28 cellular contexts compared by ENCODE assay signal in the genomic region with DNA sequence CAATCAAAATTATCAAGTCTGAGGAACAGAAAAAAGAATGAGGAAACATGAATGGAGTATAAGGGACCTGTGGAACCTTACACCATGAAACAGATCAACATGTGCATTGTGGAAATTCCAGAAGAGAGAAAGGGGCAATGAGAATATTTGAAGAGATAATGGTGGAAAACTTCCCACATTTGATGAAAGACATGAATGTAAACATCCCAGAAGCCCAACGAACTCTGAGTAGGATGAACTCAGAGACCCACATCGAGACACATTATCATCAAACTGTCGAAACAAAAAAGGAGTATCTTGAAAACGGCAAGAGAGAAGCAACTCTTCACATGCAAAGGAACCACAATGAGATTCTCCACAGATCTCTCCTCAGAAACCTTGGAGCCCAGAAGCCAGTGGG.
"Had no signal": no experiment of that assay in that cellular context is flagged by ENCODE, and none has a peak within 500 bp of the region (broad histone marks: within the 10 kb centered on the region; RNA-seq: fewer than 3 reads in every experiment).

No MANE protein-coding gene starts in this region.

- H3K36me3 Mint-ChIP-seq: stimulated activated effector memory CD8-positive, alpha-beta T cell treated with anti-CD3 and anti-CD28 coated beads, Interleukin-12 subunit alpha, Interleukin-12 subunit beta, amount 100 ng/mL, for 72 hours had no signal

- H3K4me1 ChIP-seq: stomach, testis, thyroid gland, tibial artery, tibial nerve, transverse colon, upper lobe of left lung, upper lobe of right lung, uterus, vagina had no signal

- H3K4me3 ChIP-seq: stomach, suprapubic skin, testis, thoracic aorta, thyroid gland, tibial artery, tibial nerve, transverse colon, upper lobe of left lung, upper lobe of right lung, uterus, vagina had no signal

- H3K36me3 ChIP-seq: stomach, suprapubic skin, thoracic aorta, thyroid gland, tibial artery, tibial nerve, transverse colon, upper lobe of left lung, upper lobe of right lung, uterus, vagina had no signal

- H3K4me3 Mint-ChIP-seq: stimulated activated effector memory CD8-positive, alpha-beta T cell treated with anti-CD3 and anti-CD28 coated beads, Interleukin-12 subunit alpha, Interleukin-12 subunit beta, amount 100 ng/mL, for 72 hours; stimulated activated memory B cell treated with anti-CD40 and anti-IgM and Interleukin-4, amounts not matched to agents 10 μg/mL and 1 μg/mL and 100 μg/mL, for 72 hours; stimulated activated naive B cell treated with anti-CD40 and anti-IgM and Interleukin-4, amounts not matched to agents 10 μg/mL and 1 μg/mL and 100 μg/mL, for 72 hours; stimulated activated naive CD8-positive, alpha-beta T cell treated with anti-CD3 and anti-CD28 coated beads, Interleukin-15, amount 100 ng/mL, for 72 hours; stimulated activated naive CD8-positive, alpha-beta T cell treated with anti-CD3 and anti-CD28 coated beads, Interleukin-15, Interleukin-2, amounts not matched to agents 100 ng/mL and 50 ng/mL, for 24 hours; type B pancreatic cell had no signal

- DNase-seq: stimulated activated CD4-positive, alpha-beta T cell treated with anti-CD3 and anti-CD28 coated beads, Interleukin-2, amount 100 ng/mL, for 48 hours; stimulated activated CD4-positive, alpha-beta T cell treated with anti-CD3 and anti-CD28 coated beads, Interleukin-4, amount 100 ng/mL, for 1 hour; stimulated activated CD4-positive, alpha-beta T cell treated with anti-CD3 and anti-CD28 coated beads, Interleukin-4, amount 100 ng/mL, for 24 hours; stimulated activated CD4-positive, alpha-beta T cell treated with anti-CD3 and anti-CD28 coated beads, Interleukin-4, amount 100 ng/mL, for 4 hours; stimulated activated CD8-positive, alpha-beta memory T cell treated with anti-CD3 and anti-CD28 coated beads, Interleukin-4, amount 100 ng/mL, for 48 hours; stimulated activated naive B cell treated with anti-CD40 and anti-IgM and Interleukin-4, amounts not matched to agents 10 μg/mL and 1 μg/mL and 100 μg/mL, for 72 hours; stimulated activated naive CD4-positive, alpha-beta T cell; stimulated activated naive CD4-positive, alpha-beta T cell treated with Interleukin-2 at 50 U/mL for 16 hours; stimulated activated naive CD8-positive, alpha-beta T cell treated with anti-CD3 and anti-CD28 coated beads, Interleukin-15, amount 100 ng/mL, for 72 hours; stimulated activated naive CD8-positive, alpha-beta T cell treated with anti-CD3 and anti-CD28 coated beads, Interleukin-15, Interleukin-2, amounts not matched to agents 100 U/mL and 50 U/mL, for 24 hours; stomach; substantia nigra; testis; thyroid gland; tibial artery; transverse colon; trophoblast cell; upper lobe of left lung; upper lobe of right lung; uterus had no signal

- H3K27ac Mint-ChIP-seq: stimulated activated effector memory CD8-positive, alpha-beta T cell treated with anti-CD3 and anti-CD28 coated beads, Interleukin-12 subunit alpha, Interleukin-12 subunit beta, amount 100 ng/mL, for 72 hours; stimulated activated memory B cell treated with anti-CD40 and anti-IgM and Interleukin-4, amounts not matched to agents 10 μg/mL and 1 μg/mL and 100 μg/mL, for 72 hours; stimulated activated naive B cell treated with anti-CD40 and anti-IgM and Interleukin-4, amounts not matched to agents 10 μg/mL and 1 μg/mL and 100 μg/mL, for 72 hours; stimulated activated naive CD8-positive, alpha-beta T cell treated with anti-CD3 and anti-CD28 coated beads, Interleukin-15, amount 100 ng/mL, for 72 hours; stimulated activated naive CD8-positive, alpha-beta T cell treated with anti-CD3 and anti-CD28 coated beads, Interleukin-15, Interleukin-2, amounts not matched to agents 100 ng/mL and 50 ng/mL, for 24 hours; type B pancreatic cell had no signal

- H3K4me1 Mint-ChIP-seq: stimulated activated effector memory CD8-positive, alpha-beta T cell treated with anti-CD3 and anti-CD28 coated beads, Interleukin-12 subunit alpha, Interleukin-12 subunit beta, amount 100 ng/mL, for 72 hours; stimulated activated memory B cell treated with anti-CD40 and anti-IgM and Interleukin-4, amounts not matched to agents 10 μg/mL and 1 μg/mL and 100 μg/mL, for 72 hours; stimulated activated naive CD8-positive, alpha-beta T cell treated with anti-CD3 and anti-CD28 coated beads, Interleukin-15, amount 100 ng/mL, for 72 hours had no signal

- H3K27me3 Mint-ChIP-seq: stimulated activated memory B cell treated with anti-CD40 and anti-IgM and Interleukin-4, amounts not matched to agents 10 μg/mL and 1 μg/mL and 100 μg/mL, for 72 hours; stimulated activated naive B cell treated with anti-CD40 and anti-IgM and Interleukin-4, amounts not matched to agents 10 μg/mL and 1 μg/mL and 100 μg/mL, for 72 hours; stimulated activated naive CD8-positive, alpha-beta T cell treated with anti-CD3 and anti-CD28 coated beads, Interleukin-15, amount 100 ng/mL, for 72 hours; stimulated activated naive CD8-positive, alpha-beta T cell treated with anti-CD3 and anti-CD28 coated beads, Interleukin-15, Interleukin-2, amounts not matched to agents 100 ng/mL and 50 ng/mL, for 24 hours; type B pancreatic cell had no signal

- H3K27ac ChIP-seq: stomach, suprapubic skin, testis, thoracic aorta, thyroid gland, tibial artery, tibial nerve, transverse colon, upper lobe of left lung, upper lobe of right lung, uterus, vagina had no signal

- H3K9me3 ChIP-seq: stomach, suprapubic skin, testis, thoracic aorta, thyroid gland, tibial artery, tibial nerve, transverse colon, upper lobe of left lung, upper lobe of right lung, uterus, vagina had no signal

- ATAC-seq: stimulated activated effector memory CD8-positive, alpha-beta T cell treated with anti-CD3 and anti-CD28 coated beads, Interleukin-12 subunit alpha, Interleukin-12 subunit beta, amount 100 ng/mL, for 72 hours; stimulated activated memory B cell treated with anti-CD40 and anti-IgM and Interleukin-4, amounts not matched to agents 10 μg/mL and 1 μg/mL and 100 μg/mL, for 72 hours; stimulated activated naive B cell treated with anti-CD40 and anti-IgM and Interleukin-4, amounts not matched to agents 10 μg/mL and 1 μg/mL and 100 μg/mL, for 72 hours; stimulated activated naive CD8-positive, alpha-beta T cell treated with anti-CD3 and anti-CD28 coated beads, Interleukin-15, amount 100 ng/mL, for 72 hours; stimulated activated naive CD8-positive, alpha-beta T cell treated with anti-CD3 and anti-CD28 coated beads, Interleukin-15, Interleukin-2, amounts not matched to agents 100 U/mL and 50 U/mL, for 24 hours; upper lobe of right lung had no signal

- H3K27me3 ChIP-seq: stomach, suprapubic skin, testis, thyroid gland, tibial artery, tibial nerve, transverse colon, upper lobe of left lung, upper lobe of right lung, uterus, vagina had no signal
